Comparison of ENCODE assay signal across 8 cellular contexts in genomic region chr13:46796515-46797467, GRCh38. TPM values are rescaled to one million over a fixed set of nuclear protein-coding genes. Genes with fewer than 3 reads are reported as not detected.
A peak's percentile ranks its signal among the peaks of the same experiment; 100 is the strongest.
DNase-seq lines count a peak whose midpoint lies in the region; ATAC-seq and TF ChIP-seq lines count a peak whose summit lies in the region.

A gene with protein sequence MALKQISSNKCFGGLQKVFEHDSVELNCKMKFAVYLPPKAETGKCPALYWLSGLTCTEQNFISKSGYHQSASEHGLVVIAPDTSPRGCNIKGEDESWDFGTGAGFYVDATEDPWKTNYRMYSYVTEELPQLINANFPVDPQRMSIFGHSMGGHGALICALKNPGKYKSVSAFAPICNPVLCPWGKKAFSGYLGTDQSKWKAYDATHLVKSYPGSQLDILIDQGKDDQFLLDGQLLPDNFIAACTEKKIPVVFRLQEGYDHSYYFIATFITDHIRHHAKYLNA (minus strand): TSS chr13:46797161. CDS start chr13:46791413, 5,748 bp downstream.

- ATAC-seq in omental fat pad (ENCODE audit: low FRiP score) = peak; percentile 98

- CTCF ChIA-PET in HEK293T (lab: Yijun Ruan, JAX) = interaction anchor here (0.8 kb wide), 1 partner anchor 98 kb away, joined by 5 read pairs; no protein-coding TSS in a partner anchor

- no peak for TF ChIP-seq POLR2A in testis (IDR thresholded peaks at IDR 0.05)

- H3K9ac ChIP-seq in SK-N-MC (ENCODE audit: insufficient read length) = peak within 1 kb of the TSS; percentile 98

- H3K27ac ChIP-seq in SK-N-MC = peak within 1 kb of the TSS; percentile 52
- peak within 1 kb of the TSS; percentile 95 to 96 for H3K27ac ChIP-seq in testis

- H3K36me3 ChIP-seq in SK-N-MC (ENCODE audit: insufficient read depth, low read length) (peaks cover 17% of the 10 kb centered on the region), testis (ENCODE audit: low read depth, missing control alignments) (no peaks in the 10 kb centered on the region)

- WGBS in testis, 2 donors = 0 to 1% methylated on average over 50 to 76 of the region's 76 CpGs

- no peak for TF ChIP-seq CTCF in omental fat pad (IDR thresholded peaks at IDR 0.05)
- TF ChIP-seq CTCF in testis (IDR thresholded peaks at IDR 0.05) = no peak

- POLR2A ChIA-PET in HEK293T (lab: Yijun Ruan, JAX) = interaction anchor here (0.7 kb wide), 1 partner anchor 16 kb away, joined by 3 read pairs; no protein-coding TSS in a partner anchor

- peaks cover 10% of the 10 kb centered on the region for H3K4me1 ChIP-seq in testis

- peak; percentile 96 for DNase-seq in GM03348 (ENCODE audit: low spot score)
- DNase-seq in HEK293T (ENCODE audit: extremely low spot score) = peak; percentile 92
- peak; percentile 84 for DNase-seq in MV-4-11 (lab: John Stamatoyannopoulos, UW)
- peak; percentile 60 for DNase-seq in SK-N-MC (ENCODE audit: low read depth, low spot score)
- DNase-seq in activated naive CD4-positive, alpha-beta T cell treated with anti-CD3 and anti-CD28 coated beads, Interleukin-2, amount 50 U/mL, for 16 hours = peak; percentile 96
- peak; percentile 50 for DNase-seq in glomerular endothelial cell (ENCODE audit: extremely low read depth, low read depth, low spot score)
- peak; percentile 86 for DNase-seq in omental fat pad (ENCODE audit: low spot score)
- DNase-seq in testis = peak; percentile 97

- H3K9me3 ChIP-seq in SK-N-MC (ENCODE audit: low read depth, low read length) (no peaks in the 10 kb centered on the region), testis (no peaks in the 10 kb centered on the region)

- H3K27me3 ChIP-seq in testis = no peaks in the 10 kb centered on the region

- H3K4me3 ChIP-seq in SK-N-MC (peak within 1 kb of the TSS; percentile 98), testis (peak within 1 kb of the TSS; percentile 85 to 96)

- intact Hi-C loops in testis (cut with DNase I; ENCODE audit: low total_unique reads) = no loop called here

TF ChIP-seq in HEK293T, 16 proteins besides CTCF, POLR2A, EP300 and RAD21:
- TF ChIP-seq L3MBTL2 (conservative IDR thresholded peaks at IDR 0.05) (peak; percentile 97), BHLHE40 (IDR thresholded peaks at IDR 0.05; ENCODE audit: borderline replicate concordance) (no peak)

RNA-seq across cellular contexts. Expression of the gene that starts here (rescaled TPM):
- 102 and 156 TPM in 2 replicates for total RNA-seq in glomerular endothelial cell
- total RNA-seq in omental fat pad = 100 to 1,000 TPM in 3 of 4 donors, 10 to 100 TPM in 1; 62.6 to 120 (median 102) TPM
- 10 to 100 TPM; 60.3 to 65.4 TPM for total RNA-seq in testis
- 95.8 TPM for polyA plus RNA-seq in testis (ENCODE audit: insufficient read depth, low read depth, low replicate concordance)

Comparison
In these comparisons a context has a peak if more than half of its experiments do, and no peak if none do; other contexts are left out.
1. Peak in every context shown above with its lines: DNase-seq, ATAC-seq, H3K4me3 ChIP-seq and H3K27ac ChIP-seq.